ENCODE assay signal across 34 cellular contexts in genomic region chr18:2114289-2114688, GRCh38.
"Had no signal": no experiment of that assay in that cellular context is flagged by ENCODE, and none has a peak within 500 bp of the region (broad histone marks: within the 10 kb centered on the region; RNA-seq: fewer than 3 reads in every experiment).

No MANE protein-coding gene starts in this region.

- H3K36me3 ChIP-seq: MG63, Peyer's patch, SJSA1 had no signal

- H3K4me3 Mint-ChIP-seq: activated CD4-positive, alpha-beta memory T cell treated with anti-CD3 and anti-CD28 coated beads for 36 hours; activated naive CD4-positive, alpha-beta T cell treated with anti-CD3 and anti-CD28 coated beads, Interleukin-2, amount 10 ng/mL, durations not matched to agents 7 days and 5 days; activated naive CD8-positive, alpha-beta T cell; activated naive CD8-positive, alpha-beta T cell treated with anti-CD3 and anti-CD28 coated beads, Interleukin-2, amount 50 U/mL, for 24 hours; activated T-cell treated with anti-CD3 and anti-CD28 coated beads, Interleukin-2, amount 50 U/mL, for 4 hours; activated T-helper 1 cell treated with anti-CD3 and anti-CD28 coated beads, Interleukin-12 subunit alpha, Interleukin-12 subunit beta, Interleukin-2, Interleukin-4 antibody, amounts not matched to agents 30 ng/mL and 10 ng/mL and 1 ng/mL, durations not matched to agents 14 hours and 24 hours and 36 hours; brain; T-helper 1 cell treated with Interleukin-12 subunit alpha and Interleukin-12 subunit beta and Interleukin-4 antibody, amounts not matched to agents 30 μg/mL and 1 μg/mL, for 36 hours; T-helper 2 cell treated with Interferon-gamma antibody and Interleukin-4, amounts not matched to agents 5 μg/mL and 100 μg/mL, for 36 hours had no signal

- H3K9me3 ChIP-seq: MG63, Peyer's patch, SJSA1, SK-N-SH had no signal

- H3K27ac ChIP-seq: Peyer's patch, SJSA1 had no signal

- H3K4me1 ChIP-seq: Peyer's patch had no signal

- H3K36me3 Mint-ChIP-seq: activated CD4-positive, alpha-beta memory T cell treated with anti-CD3 and anti-CD28 coated beads for 36 hours; activated naive CD4-positive, alpha-beta T cell treated with anti-CD3 and anti-CD28 coated beads, Interleukin-2, amount 10 ng/mL, durations not matched to agents 7 days and 5 days; activated naive CD8-positive, alpha-beta T cell; brain had no signal

- H3K9me3 Mint-ChIP-seq: activated CD4-positive, alpha-beta memory T cell treated with anti-CD3 and anti-CD28 coated beads for 36 hours; activated naive CD4-positive, alpha-beta T cell treated with anti-CD3 and anti-CD28 coated beads, Interleukin-2, amount 10 ng/mL, durations not matched to agents 7 days and 5 days; activated naive CD8-positive, alpha-beta T cell treated with anti-CD3 and anti-CD28 coated beads, Interleukin-2, amount 50 U/mL, for 24 hours; activated T-cell treated with anti-CD3 and anti-CD28 coated beads, Interleukin-2, amount 50 U/mL, for 4 hours; activated T-helper 1 cell treated with anti-CD3 and anti-CD28 coated beads, Interleukin-12 subunit alpha, Interleukin-12 subunit beta, Interleukin-2, Interleukin-4 antibody, amounts not matched to agents 30 ng/mL and 10 ng/mL and 1 ng/mL, durations not matched to agents 14 hours and 24 hours and 36 hours; brain; T-helper 1 cell treated with Interleukin-12 subunit alpha and Interleukin-12 subunit beta and Interleukin-4 antibody, amounts not matched to agents 30 μg/mL and 1 μg/mL, for 36 hours; T-helper 2 cell treated with Interferon-gamma antibody and Interleukin-4, amounts not matched to agents 5 μg/mL and 100 μg/mL, for 36 hours had no signal

- DNase-seq: activated CD4-positive, alpha-beta memory T cell treated with anti-CD3 and anti-CD28 coated beads for 36 hours; activated CD4-positive, alpha-beta T cell treated with anti-CD3 and anti-CD28 coated beads for 4 hours; activated CD4-positive, alpha-beta T cell treated with anti-CD3 and anti-CD28 coated beads, Interleukin-2, amount 50 U/mL, for 1 hour; activated CD8-positive, alpha-beta memory T cell treated with anti-CD3 and anti-CD28 coated beads, Interleukin-2, amount 50 U/mL, for 4 hours; activated effector memory CD4-positive, alpha-beta T cell treated with Interleukin-2 at 50 U/mL for 16 hours; activated naive CD4-positive, alpha-beta T cell treated with anti-CD3 and anti-CD28 coated beads, Interleukin-2, amount 10 ng/mL, durations not matched to agents 7 days and 5 days; activated naive CD8-positive, alpha-beta T cell treated with anti-CD3 and anti-CD28 coated beads, Interleukin-2, amount 50 U/mL, for 24 hours; activated T-cell treated with anti-CD3 and anti-CD28 coated beads for 4 hours; activated T-cell treated with anti-CD3 and anti-CD28 coated beads, Interleukin-2, amount 50 U/mL, for 4 hours; anterior cingulate cortex; central memory CD4-positive, alpha-beta T cell; MG63; MV-4-11; NCI-H1092; NCI-H1436 treated with DMSO at 0.1 percent for 48 hours; NCI-H1694 treated with DMSO at 0.1 percent for 48 hours; NCI-H2029; NCI-H345; NCI-H524 treated with DMSO at 0.1 percent for 48 hours; NCI-H748 treated with DMSO at 0.1 percent for 48 hours; NK-92 treated with Interleukin-12 subunit alpha and Interleukin-12 subunit beta, amount 100 ng/mL, for 24 hours; PC-3; Peyer's patch; RPMI8226; SHP77 treated with DMSO at 0.1 percent for 48 hours; SK-N-SH had no signal

- H3K4me3 ChIP-seq: MG63, Peyer's patch, SJSA1 had no signal

- FAIRE-seq: TTC549 had no signal

- H3K4me1 Mint-ChIP-seq: activated naive CD4-positive, alpha-beta T cell treated with anti-CD3 and anti-CD28 coated beads, Interleukin-2, amount 10 ng/mL, durations not matched to agents 7 days and 5 days; activated naive CD8-positive, alpha-beta T cell treated with anti-CD3 and anti-CD28 coated beads, Interleukin-2, amount 50 U/mL, for 24 hours; brain had no signal

- H3K27ac Mint-ChIP-seq: activated CD4-positive, alpha-beta memory T cell treated with anti-CD3 and anti-CD28 coated beads for 36 hours; activated naive CD4-positive, alpha-beta T cell treated with anti-CD3 and anti-CD28 coated beads, Interleukin-2, amount 10 ng/mL, durations not matched to agents 7 days and 5 days; activated naive CD8-positive, alpha-beta T cell; activated naive CD8-positive, alpha-beta T cell treated with anti-CD3 and anti-CD28 coated beads, Interleukin-2, amount 50 U/mL, for 24 hours; activated T-helper 1 cell treated with anti-CD3 and anti-CD28 coated beads, Interleukin-12 subunit alpha, Interleukin-12 subunit beta, Interleukin-2, Interleukin-4 antibody, amounts not matched to agents 30 ng/mL and 10 ng/mL and 1 ng/mL, durations not matched to agents 14 hours and 24 hours and 36 hours; brain; T-helper 1 cell treated with Interleukin-12 subunit alpha and Interleukin-12 subunit beta and Interleukin-4 antibody, amounts not matched to agents 30 μg/mL and 1 μg/mL, for 36 hours; T-helper 2 cell treated with Interferon-gamma antibody and Interleukin-4, amounts not matched to agents 5 μg/mL and 100 μg/mL, for 36 hours had no signal

- H3K4me2 ChIP-seq: SK-N-SH had no signal

- H3K9ac ChIP-seq: SK-N-SH had no signal

- H3K9me2 ChIP-seq: SK-N-SH had no signal

- H3K27me3 ChIP-seq: MG63, Peyer's patch, SJSA1 had no signal

- ATAC-seq: activated CD4-positive, CD25-positive, alpha-beta regulatory T cell treated with anti-CD3 and anti-CD28 coated beads, Interleukin-2, amount 50 U/mL, for 24 hours; activated naive CD8-positive, alpha-beta T cell treated with anti-CD3 and anti-CD28 coated beads, Interleukin-2, amount 50 U/mL, for 24 hours; activated T-cell treated with anti-CD3 and anti-CD28 coated beads, Interleukin-2, amount 50 U/mL, for 4 hours; PC-3 had no signal
